ENCODE assay signal across 8 cellular contexts in genomic region chr9:470795-471194, GRCh38. TPM values are rescaled to one million over a fixed set of nuclear protein-coding genes. Genes with fewer than 3 reads are reported as not detected.
DNase-seq lines count a peak whose midpoint lies in the region; ATAC-seq, FAIRE-seq and TF ChIP-seq lines count a peak whose summit lies in the region.

No MANE protein-coding gene starts in this region.

- 60% methylated on average over 1 of the region's 1 CpG for WGBS in A549 (ENCODE audit: missing lambda C conversion rate)

- peak; percentile 7 for FAIRE-seq in A549 (lab: Jason Lieb, UNC)

- CTCF ChIA-PET in A549 (lab: Yijun Ruan, JAX), result interaction anchor here (0.6 to 1.0 kb wide), 2 partner anchors 226 to 334 kb away, joined by 3 read pairs; no protein-coding TSS in a partner anchor

- H3K4me1 ChIP-seq in A549 (peaks cover 16% of the 10 kb centered on the region), HUES6 (ENCODE audit: control insufficient read depth, insufficient read depth, low read length) (peaks cover 13% of the 10 kb centered on the region; the same call in 1 of the 2 replicates), breast epithelium (no peaks in the 10 kb centered on the region), mucosa of descending colon (ENCODE audit: low read depth) (peaks cover 20% of the 10 kb centered on the region)

- TF ChIP-seq POLR2A in A549 (IDR thresholded peaks at IDR 0.05; ENCODE audit: low read length) (no peak), breast epithelium (IDR thresholded peaks at IDR 0.05) (no peak)

- H3K4me3 ChIP-seq in A549 (peak overlapping the region; percentile 47), HUES6 (ENCODE audit: low read depth, low read length) (peak overlapping the region; percentile 80), breast epithelium (peak overlapping the region; percentile 56 to 57 (median 57)), mucosa of descending colon (no peak overlapping the region)

- no peak for TF ChIP-seq RAD21 in A549 (conservative IDR thresholded peaks at IDR 0.05 in 1 of 2, IDR thresholded peaks at IDR 0.05 in 1 of 2)

- peak overlapping the region; percentile 85 for H3K4me2 ChIP-seq in A549

- no peak for TF ChIP-seq EP300 in A549 (IDR thresholded peaks at IDR 0.05)

- H3K9me3 ChIP-seq in A549, result no peaks in the 10 kb centered on the region
- no peaks in the 10 kb centered on the region for H3K9me3 ChIP-seq in HUES6 (ENCODE audit: control insufficient read depth, insufficient read depth, low read depth, low read length)
- H3K9me3 ChIP-seq in breast epithelium, result no peaks in the 10 kb centered on the region
- H3K9me3 ChIP-seq in mucosa of descending colon, result no peaks in the 10 kb centered on the region

- peak overlapping the region; percentile 60 for H3K9ac ChIP-seq in HUES6 (ENCODE audit: low read length)

- POLR2A ChIA-PET in A549 (lab: Yijun Ruan, JAX), result interaction anchor here (1.3 kb wide), 2 partner anchors 34 to 35 kb away, joined by 3 to 4 read pairs; partner anchors contain the start of gene KANK1

- intact Hi-C loops in breast epithelium (cut with DNase I; ENCODE audit: low total_unique reads), result no loop called here
- intact Hi-C loops in mucosa of descending colon (cut with DNase I, micrococcal nuclease), result no loop called here

- H3K27ac ChIP-seq in A549 (peak overlapping the region; percentile 69 to 93), HUES6 (ENCODE audit: low read depth, low read length) (no peak overlapping the region), breast epithelium (peak overlapping the region; percentile 74 to 82)

- DNase-seq in A549 (ENCODE audit: low read depth in 1 of 2, low spot score in 1 of 2) (no peak), breast epithelium (ENCODE audit: low spot score in 2 of 2) (no peak), mucosa of descending colon (no peak), NCI-H2171 treated with DMSO at 0.1 percent for 48 hours (lab: John Stamatoyannopoulos, UW) (no peak), cerebellar nuclear complex (lab: John Stamatoyannopoulos, UW) (no peak)
- DNase-seq in stimulated activated CD8-positive, alpha-beta memory T cell treated with anti-CD3 and anti-CD28 coated beads, Interleukin-4, amount 100 ng/mL, for 48 hours, result no peak

- ATAC-seq in A549 (peak; percentile 4 to 5; a peak in 1 of 6 replicates), mucosa of descending colon (peak; percentile 11), GM21786 (IDR thresholded peaks at IDR 0.05; ENCODE audit: unreplicated experiment) (no peak)

- TF ChIP-seq CTCF in A549 (IDR thresholded peaks at IDR 0.05), result no peak
- TF ChIP-seq CTCF in breast epithelium (IDR thresholded peaks at IDR 0.05), result no peak
- no peak for TF ChIP-seq CTCF in mucosa of descending colon (IDR thresholded peaks at IDR 0.05)

- H3K36me3 ChIP-seq in HUES6 (ENCODE audit: control insufficient read depth, insufficient read depth, low read length), result peaks cover 3% of the 10 kb centered on the region; the same call in 1 of the 2 replicates
- H3K36me3 ChIP-seq in breast epithelium, result no peaks in the 10 kb centered on the region
- no peaks in the 10 kb centered on the region for H3K36me3 ChIP-seq in mucosa of descending colon (ENCODE audit: low read depth)

- H3K27me3 ChIP-seq in HUES6 (ENCODE audit: control insufficient read depth, insufficient read depth, low read length), result no peaks in the 10 kb centered on the region
- H3K27me3 ChIP-seq in breast epithelium, result no peaks in the 10 kb centered on the region

TF ChIP-seq in A549, 52 proteins besides CTCF, POLR2A, EP300 and RAD21:
- TF ChIP-seq HEYL (CRISPR knock-in tag; IDR thresholded peaks at IDR 0.05) (no peak), REST (IDR thresholded peaks at IDR 0.05) (no peak), NR3C1 (IDR thresholded peaks at IDR 0.05) (no peak), ZC3H11A (IDR thresholded peaks at IDR 0.05) (no peak), TP53 (CRISPR knock-in tag; IDR thresholded peaks at IDR 0.05) (no peak)

RNA-seq across cellular contexts. Expression of gene KANK1, which starts 33.7 kb away (rescaled TPM):
- polyA plus RNA-seq in A549 (2011; rRNA removed) (21.2 and 24.2 TPM in 2 replicates), A549 (2017; fragmentation: RNase III; extraction: RNeasy Plus Mini Kit Qiagen cat#74134 plus additional on column Dnase treatment) (12.0 to 14.9 TPM (median 14.7 TPM) in 3 replicates)
- polyA plus RNA-seq in A549 (2012; cell fraction: cytosol; rRNA removed), result 11.9 and 12.5 TPM in 2 replicates
- 27.3 and 29.7 TPM in 2 replicates for polyA plus RNA-seq in A549 (2012; cell fraction: nucleus; rRNA removed)
- 38.2 and 52.2 TPM in 2 replicates for polyA minus RNA-seq in A549 (2011; rRNA and poly(A)+ RNA removed)
- total RNA-seq in breast epithelium (10 to 100 TPM; 59.4 to 76.7 (median 64.9) TPM), mucosa of descending colon (10 to 100 TPM; 23.1 to 65.3 (median 26.5) TPM)
